29 cellular contexts compared by ENCODE assay signal in the genomic region with DNA sequence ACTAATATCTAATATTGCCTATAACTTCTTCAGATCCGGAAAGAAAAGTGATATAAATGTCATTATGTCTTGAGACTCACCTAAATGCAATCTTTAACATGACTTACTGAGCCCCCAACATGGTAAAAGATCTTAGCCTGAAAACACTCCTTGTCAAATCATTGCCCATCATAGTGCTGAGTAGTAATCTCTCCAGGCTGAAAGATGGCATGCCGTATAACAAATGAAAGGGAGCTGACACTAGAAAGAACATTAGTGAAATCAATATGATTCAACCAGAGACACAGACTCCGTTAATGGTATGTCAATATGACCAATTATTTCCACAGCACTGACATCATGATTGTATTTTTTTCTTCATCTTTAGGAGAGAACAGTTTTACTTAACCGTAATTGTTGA.
"Had no signal": no experiment of that assay in that cellular context is flagged by ENCODE, and none has a peak within 500 bp of the region (broad histone marks: within the 10 kb centered on the region; RNA-seq: fewer than 3 reads in every experiment).

No MANE protein-coding gene starts in this region.

- H3K27me3 ChIP-seq: brain microvascular endothelial cell, Peyer's patch, SJSA1 had no signal

- H3K36me3 Mint-ChIP-seq: activated naive CD4-positive, alpha-beta T cell treated with anti-CD3 and anti-CD28 coated beads, Interleukin-2, amount 10 ng/mL, durations not matched to agents 7 days and 5 days had no signal

- H3K27me3 Mint-ChIP-seq: activated CD4-positive, alpha-beta T cell treated with anti-CD3 and anti-CD28 coated beads for 36 hours; activated CD4-positive, alpha-beta T cell treated with anti-CD3 and anti-CD28 coated beads, Interleukin-2, amount 10 ng/mL, durations not matched to agents 7 days and 5 days; activated naive CD4-positive, alpha-beta T cell treated with anti-CD3 and anti-CD28 coated beads, Interleukin-2, amount 10 ng/mL, durations not matched to agents 7 days and 5 days; activated naive CD8-positive, alpha-beta T cell; activated naive CD8-positive, alpha-beta T cell treated with anti-CD3 and anti-CD28 coated beads, Interleukin-2, amount 50 U/mL, for 24 hours; activated T-cell treated with anti-CD3 and anti-CD28 coated beads, Interleukin-2, amount 50 U/mL, for 24 hours had no signal

- H3K27ac ChIP-seq: brain microvascular endothelial cell, Peyer's patch, SJSA1 had no signal

- H3K4me1 Mint-ChIP-seq: activated CD4-positive, alpha-beta T cell treated with anti-CD3 and anti-CD28 coated beads, Interleukin-2, amount 10 ng/mL, durations not matched to agents 7 days and 5 days; activated naive CD4-positive, alpha-beta T cell treated with anti-CD3 and anti-CD28 coated beads, Interleukin-2, amount 10 ng/mL, durations not matched to agents 7 days and 5 days had no signal

- H3K4me1 ChIP-seq: Peyer's patch, SJSA1 had no signal

- DNase-seq: activated CD4-positive, alpha-beta T cell treated with anti-CD3 and anti-CD28 coated beads for 36 hours; activated CD4-positive, alpha-beta T cell treated with anti-CD3 and anti-CD28 coated beads, Interleukin-2, amount 10 ng/mL, durations not matched to agents 7 days and 5 days; activated CD4-positive, alpha-beta T cell treated with anti-CD3 and anti-CD28 coated beads, Interleukin-2, amount 50 U/mL, for 48 hours; activated CD8-positive, alpha-beta T cell treated with anti-CD3 and anti-CD28 coated beads, Interleukin-2, amount 10 ng/mL, durations not matched to agents 7 days and 5 days; activated effector memory CD4-positive, alpha-beta T cell treated with Interleukin-2 at 50 U/mL for 16 hours; activated naive CD4-positive, alpha-beta T cell treated with anti-CD3 and anti-CD28 coated beads, Interleukin-2, amount 10 ng/mL, durations not matched to agents 7 days and 5 days; activated naive CD8-positive, alpha-beta T cell treated with anti-CD3 and anti-CD28 coated beads, Interleukin-2, amount 50 U/mL, for 24 hours; activated T-cell treated with anti-CD3 and anti-CD28 coated beads, Interleukin-2, amount 50 U/mL, for 24 hours; anterior cingulate cortex; brain microvascular endothelial cell; central memory CD4-positive, alpha-beta T cell; NCI-H1105; NCI-H1417 treated with DMSO at 0.1 percent for 48 hours; NCI-H1694 treated with DMSO at 0.1 percent for 48 hours; NCI-H2029; NCI-H510A; NCI-H526; NCI-H748 treated with DMSO at 0.1 percent for 48 hours; NK-92 treated with Interleukin-12 subunit alpha and Interleukin-12 subunit beta, amount 100 ng/mL, for 24 hours; PC-3; Peyer's patch; RPMI8226; SHP77 treated with DMSO at 0.1 percent for 48 hours; SK-N-SH had no signal

- ATAC-seq: activated CD4-positive, alpha-beta T cell treated with anti-CD3 and anti-CD28 coated beads for 36 hours; activated CD8-positive, alpha-beta T cell treated with anti-CD3 and anti-CD28 coated beads, Interleukin-2, amount 10 ng/mL, durations not matched to agents 7 days and 5 days; activated naive CD8-positive, alpha-beta T cell treated with anti-CD3 and anti-CD28 coated beads, Interleukin-2, amount 50 U/mL, for 24 hours; K562; PC-3 had no signal

- H3K27ac Mint-ChIP-seq: activated CD4-positive, alpha-beta T cell treated with anti-CD3 and anti-CD28 coated beads for 36 hours; activated CD4-positive, alpha-beta T cell treated with anti-CD3 and anti-CD28 coated beads, Interleukin-2, amount 10 ng/mL, durations not matched to agents 7 days and 5 days; activated CD8-positive, alpha-beta T cell treated with anti-CD3 and anti-CD28 coated beads, Interleukin-2, amount 10 ng/mL, durations not matched to agents 7 days and 5 days; activated naive CD4-positive, alpha-beta T cell treated with anti-CD3 and anti-CD28 coated beads, Interleukin-2, amount 10 ng/mL, durations not matched to agents 7 days and 5 days; activated naive CD8-positive, alpha-beta T cell; activated naive CD8-positive, alpha-beta T cell treated with anti-CD3 and anti-CD28 coated beads, Interleukin-2, amount 50 U/mL, for 24 hours; activated T-cell treated with anti-CD3 and anti-CD28 coated beads, Interleukin-2, amount 50 U/mL, for 24 hours; T-helper 1 cell treated with Interleukin-12 subunit alpha and Interleukin-12 subunit beta and Interleukin-4 antibody, amounts not matched to agents 30 μg/mL and 1 μg/mL, for 36 hours; T-helper 2 cell treated with Interferon-gamma antibody and Interleukin-4, amounts not matched to agents 5 μg/mL and 100 μg/mL, for 36 hours had no signal

- H3K9me3 Mint-ChIP-seq: activated naive CD4-positive, alpha-beta T cell treated with anti-CD3 and anti-CD28 coated beads, Interleukin-2, amount 10 ng/mL, durations not matched to agents 7 days and 5 days; activated T-cell treated with anti-CD3 and anti-CD28 coated beads, Interleukin-2, amount 50 U/mL, for 24 hours; T-helper 1 cell treated with Interleukin-12 subunit alpha and Interleukin-12 subunit beta and Interleukin-4 antibody, amounts not matched to agents 30 μg/mL and 1 μg/mL, for 36 hours; T-helper 2 cell treated with Interferon-gamma antibody and Interleukin-4, amounts not matched to agents 5 μg/mL and 100 μg/mL, for 36 hours had no signal

- H3K4me3 Mint-ChIP-seq: activated CD4-positive, alpha-beta T cell treated with anti-CD3 and anti-CD28 coated beads for 36 hours; activated CD4-positive, alpha-beta T cell treated with anti-CD3 and anti-CD28 coated beads, Interleukin-2, amount 10 ng/mL, durations not matched to agents 7 days and 5 days; activated CD8-positive, alpha-beta T cell treated with anti-CD3 and anti-CD28 coated beads, Interleukin-2, amount 10 ng/mL, durations not matched to agents 7 days and 5 days; activated naive CD4-positive, alpha-beta T cell treated with anti-CD3 and anti-CD28 coated beads, Interleukin-2, amount 10 ng/mL, durations not matched to agents 7 days and 5 days; activated naive CD8-positive, alpha-beta T cell; activated naive CD8-positive, alpha-beta T cell treated with anti-CD3 and anti-CD28 coated beads, Interleukin-2, amount 50 U/mL, for 24 hours; activated T-cell treated with anti-CD3 and anti-CD28 coated beads, Interleukin-2, amount 50 U/mL, for 24 hours; T-helper 1 cell treated with Interleukin-12 subunit alpha and Interleukin-12 subunit beta and Interleukin-4 antibody, amounts not matched to agents 30 μg/mL and 1 μg/mL, for 36 hours; T-helper 2 cell treated with Interferon-gamma antibody and Interleukin-4, amounts not matched to agents 5 μg/mL and 100 μg/mL, for 36 hours had no signal
